Comparison of ENCODE assay signal across 7 cellular contexts in the genomic region with DNA sequence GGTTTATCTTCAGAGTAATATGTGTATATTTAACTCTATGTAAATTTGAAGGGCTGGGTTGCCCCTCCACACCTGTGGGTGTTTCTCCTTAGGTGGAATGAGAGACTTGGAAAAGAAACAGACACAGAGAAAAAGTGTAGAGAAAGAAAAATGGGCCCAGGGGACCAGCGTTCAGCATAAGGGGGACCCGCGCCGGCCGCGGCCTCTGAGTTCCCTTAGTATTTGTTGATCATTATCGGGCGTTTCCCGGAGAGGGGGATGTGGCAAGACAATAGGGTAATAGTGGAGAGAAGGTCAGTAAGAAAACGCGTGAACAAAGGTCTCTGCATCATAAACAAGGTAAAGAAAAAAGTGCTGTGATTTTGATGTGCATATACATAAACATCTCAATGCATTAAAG.
DNase-seq lines count a peak whose midpoint lies in the region; ATAC-seq, FAIRE-seq and TF ChIP-seq lines count a peak whose summit lies in the region.
"Not testable (repeated sequence)": the region's sequence is repeated elsewhere in the genome, so short reads cannot be mapped to it uniquely, and the experiment has no call there.

No MANE protein-coding gene starts in this region.

- H3K36me3 ChIP-seq in GM23338 (ENCODE audit: insufficient read depth); HUES6 (ENCODE audit: control insufficient read depth, insufficient read depth, low read length); endodermal cell (ENCODE audit: control insufficient read depth, insufficient read depth, low read length): not testable (repeated sequence)

- TF ChIP-seq EP300 in A549 (IDR thresholded peaks at IDR 0.05), result not testable (repeated sequence)

- not testable (repeated sequence) for H3K4me2 ChIP-seq in A549
- H3K4me2 ChIP-seq in GM23338, result peak overlapping the region; percentile 61; the same call in 1 of the 2 replicates

- peaks cover 39% of the 10 kb centered on the region for H3K4me1 Mint-ChIP-seq in GM23338
- H3K4me1 Mint-ChIP-seq in endodermal cell, result peaks cover 57% of the 10 kb centered on the region
- peaks cover 43% of the 10 kb centered on the region for H3K4me1 Mint-ChIP-seq in mesothelial cell of epicardium
- H3K4me1 Mint-ChIP-seq in progenitor cell of endocrine pancreas (ENCODE audit: low read depth), result peaks cover 46% of the 10 kb centered on the region

- CTCF ChIA-PET in A549 (lab: Yijun Ruan, JAX), result not testable (repeated sequence)

- FAIRE-seq in A549 (lab: Jason Lieb, UNC), result peak; percentile 61

- H3K27me3 Mint-ChIP-seq in GM23338 (ENCODE audit: insufficient read depth, low read depth, poor library complexity); endodermal cell (ENCODE audit: insufficient read depth); mesothelial cell of epicardium (ENCODE audit: low read depth); progenitor cell of endocrine pancreas: not testable (repeated sequence)

- not testable (repeated sequence) for H4K20me1 ChIP-seq in GM23338 (replicated peaks; ENCODE audit: insufficient read depth)

- not testable (repeated sequence) for H3K4me3 Mint-ChIP-seq in GM23338, endodermal cell
- H3K4me3 Mint-ChIP-seq in mesothelial cell of epicardium, result peak overlapping the region; percentile 22
- peak overlapping the region; percentile 44 for H3K4me3 Mint-ChIP-seq in progenitor cell of endocrine pancreas (ENCODE audit: low read depth)

- peak overlapping the region; percentile 83 for H3K27ac Mint-ChIP-seq in GM23338
- H3K27ac Mint-ChIP-seq in endodermal cell, result peak overlapping the region; percentile 76
- H3K27ac Mint-ChIP-seq in mesothelial cell of epicardium, result peak overlapping the region; percentile 42
- peak overlapping the region; percentile 78 for H3K27ac Mint-ChIP-seq in progenitor cell of endocrine pancreas

- H3F3A ChIP-seq in GM23338 (replicated peaks; ENCODE audit: low read depth), result not testable (repeated sequence)

- H3K9me3 ChIP-seq in A549; HUES6 (ENCODE audit: control insufficient read depth, insufficient read depth, low read depth, low read length); endodermal cell (ENCODE audit: control insufficient read depth, low read length): not testable (repeated sequence)

- H3K9ac ChIP-seq in HUES6 (ENCODE audit: low read length); endodermal cell (ENCODE audit: extremely low read depth, low read length, poor library complexity, severe bottlenecking): not testable (repeated sequence)

- H3K4me3 ChIP-seq in A549; HUES6 (ENCODE audit: low read depth, low read length); endodermal cell (ENCODE audit: low read length): not testable (repeated sequence)
- 0 out of 2 replicates have a peak overlapping the region, but pooled peaks have one; percentile 28 for H3K4me3 ChIP-seq in GM23338

- H3K36me3 Mint-ChIP-seq in GM23338 (ENCODE audit: low read depth); endodermal cell (ENCODE audit: low read depth); mesothelial cell of epicardium; progenitor cell of endocrine pancreas (ENCODE audit: insufficient read depth): not testable (repeated sequence)

- not testable (repeated sequence) for TF ChIP-seq POLR2A in A549 (IDR thresholded peaks at IDR 0.05; ENCODE audit: low read length)

- not testable (repeated sequence) for H2AFZ ChIP-seq in GM23338

- H3K9me3 Mint-ChIP-seq in GM23338; endodermal cell; mesothelial cell of epicardium; progenitor cell of endocrine pancreas (ENCODE audit: low read depth): not testable (repeated sequence)

- not testable (repeated sequence) for H3K27me3 ChIP-seq in GM23338 (ENCODE audit: insufficient read depth); HUES6 (ENCODE audit: control insufficient read depth, insufficient read depth, low read length); endodermal cell (ENCODE audit: control insufficient read depth, insufficient read depth, low read length, poor library complexity, severe bottlenecking)

- not testable (repeated sequence) for DNase-seq in A549 (ENCODE audit: low read depth in 1 of 2, low spot score in 1 of 2); GM23338 (ENCODE audit: low spot score); endodermal cell; mesothelial cell of epicardium (ENCODE audit: low spot score in 2 of 2, unreplicated experiment in 2 of 2); progenitor cell of endocrine pancreas (ENCODE audit: low spot score, unreplicated experiment)
- peak; percentile 18 for DNase-seq in NCI-H748 (lab: John Stamatoyannopoulos, UW; ENCODE audit: unreplicated experiment)

- not testable (repeated sequence) for H3K9me2 ChIP-seq in GM23338 (ENCODE audit: insufficient read depth)

- peaks cover 19% of the 10 kb centered on the region for H3K4me1 ChIP-seq in A549
- H3K4me1 ChIP-seq in GM23338 (ENCODE audit: insufficient read depth), result peaks cover 42% of the 10 kb centered on the region
- H3K4me1 ChIP-seq in HUES6 (ENCODE audit: control insufficient read depth, insufficient read depth, low read length), result peaks cover 48% of the 10 kb centered on the region
- not testable (repeated sequence) for H3K4me1 ChIP-seq in endodermal cell (ENCODE audit: control insufficient read depth, insufficient read depth, low read length)

- not testable (repeated sequence) for TF ChIP-seq CTCF in A549 (IDR thresholded peaks at IDR 0.05); GM23338 (conservative IDR thresholded peaks at IDR 0.05; ENCODE audit: low read depth in 2 of 2); endodermal cell (conservative IDR thresholded peaks at IDR 0.05); mesothelial cell of epicardium (IDR thresholded peaks at IDR 0.05; ENCODE audit: unreplicated experiment); progenitor cell of endocrine pancreas (IDR thresholded peaks at IDR 0.05; ENCODE audit: unreplicated experiment)

- not testable (repeated sequence) for TF ChIP-seq RAD21 in A549 (conservative IDR thresholded peaks at IDR 0.05 in 1 of 2, IDR thresholded peaks at IDR 0.05 in 1 of 2)

- WGBS in A549 (ENCODE audit: missing lambda C conversion rate), result 90% methylated on average over 11 of the region's 11 CpGs
- 22% methylated on average over 9 of the region's 11 CpGs; no CpG with 5 or more reads in 1 of the 2 experiments for WGBS in endodermal cell (ENCODE audit: insufficient coverage in 1 of 2, insufficient read length in 1 of 2), 2 experiments

- not testable (repeated sequence) for H3K79me2 ChIP-seq in GM23338 (replicated peaks; ENCODE audit: insufficient read depth)

- not testable (repeated sequence) for ATAC-seq in A549, GM23338

- POLR2A ChIA-PET in A549 (lab: Yijun Ruan, JAX), result not testable (repeated sequence)

- not testable (repeated sequence) for H3K27ac ChIP-seq in A549; endodermal cell (ENCODE audit: low read depth, low read length)
- H3K27ac ChIP-seq in GM23338 (ENCODE audit: low read depth) (peak overlapping the region; percentile 74; the same call in 1 of the 2 replicates), HUES6 (ENCODE audit: low read depth, low read length) (peak overlapping the region; percentile 75; the same call in 1 of the 2 replicates)
